26 cellular contexts compared by ENCODE assay signal in genomic region chr1:177973585-177973984, GRCh38. TPM values are rescaled to one million over a fixed set of nuclear protein-coding genes. Genes with fewer than 3 reads are reported as not detected.
"Had no signal": no experiment of that assay in that cellular context is flagged by ENCODE, and none has a peak within 500 bp of the region (broad histone marks: within the 10 kb centered on the region; RNA-seq: fewer than 3 reads in every experiment).

No MANE protein-coding gene starts in this region.

- H3K4me1 ChIP-seq: left lung, lower lobe of right lung, prostate gland, stomach, testis, thyroid gland, upper lobe of right lung had no signal

- H3K27ac ChIP-seq: left lung, lower lobe of right lung, pancreas, prostate gland, skin epidermis, stomach, testis, thyroid gland, upper lobe of right lung had no signal

- H3K36me3 ChIP-seq: left lung, lower lobe of right lung, pancreas, prostate gland, thyroid gland, upper lobe of right lung had no signal

- H3K4me3 ChIP-seq: left lung, lower lobe of right lung, pancreas, prostate gland, skin epidermis, stomach, testis, thyroid gland, upper lobe of right lung had no signal

- DNase-seq: islet precursor cell; kidney glomerular epithelial cell; left colon; left lung; lower lobe of right lung; mammary epithelial cell; mesenchymal stem cell; naive thymus-derived CD8-positive, alpha-beta T cell; nucleus accumbens; pancreas; posterior cingulate gyrus; retina; right cardiac atrium; stimulated activated CD4-positive, alpha-beta T cell treated with anti-CD3 and anti-CD28 coated beads, Interleukin-12 subunit alpha, Interleukin-12 subunit beta, amount 100 ng/mL, for 4 hours; stimulated activated CD4-positive, alpha-beta T cell treated with anti-CD3 and anti-CD28 coated beads, Interleukin-15, amount 100 ng/mL, for 24 hours; stimulated activated CD4-positive, alpha-beta T cell treated with anti-CD3 and anti-CD28 coated beads, Interleukin-2, amount 100 ng/mL, for 24 hours; stimulated activated CD4-positive, alpha-beta T cell treated with anti-CD3 and anti-CD28 coated beads, Interleukin-4, amount 100 ng/mL, for 1 hour; stimulated activated naive B cell treated with anti-CD40 and anti-IgM and Interleukin-4, amounts not matched to agents 10 μg/mL and 1 μg/mL and 100 μg/mL, for 72 hours; stimulated activated naive CD8-positive, alpha-beta T cell treated with anti-CD3 and anti-CD28 coated beads, Interleukin-15, Interleukin-2, amounts not matched to agents 100 U/mL and 50 U/mL, for 24 hours; stomach; testis; thyroid gland; trophoblast cell; upper lobe of right lung had no signal

- H3K9me3 ChIP-seq: left lung, lower lobe of right lung, pancreas, prostate gland, stomach, testis, thyroid gland, upper lobe of right lung had no signal

- H3K27me3 ChIP-seq: left lung, pancreas, stomach, testis, thyroid gland, upper lobe of right lung had no signal

RNA-seq across cellular contexts. Expression of gene SEC16B, which starts 3.7 kb away (rescaled TPM):
- total RNA-seq: naive thymus-derived CD8-positive, alpha-beta T cell had no signal
